ENCODE assay signal across 9 cellular contexts in genomic region chr2:27122791-27123190, GRCh38. TPM values are rescaled to one million over a fixed set of nuclear protein-coding genes. Genes with fewer than 3 reads are reported as not detected.
DNase-seq lines count a peak whose midpoint lies in the region; ATAC-seq, FAIRE-seq and TF ChIP-seq lines count a peak whose summit lies in the region.
"Had no signal": no experiment of that assay in that cellular context is flagged by ENCODE, and none has a peak within 500 bp of the region (broad histone marks: within the 10 kb centered on the region; RNA-seq: fewer than 3 reads in every experiment).

No MANE protein-coding gene starts in this region.

- peak overlapping the region; percentile 87 for H3K4me3 Mint-ChIP-seq in activated naive CD4-positive, alpha-beta T cell treated with anti-CD3 and anti-CD28 coated beads, Interleukin-2, amount 50 U/mL, for 24 hours
- H3K4me3 Mint-ChIP-seq in activated CD8-positive, alpha-beta T cell treated with anti-CD3 and anti-CD28 coated beads, Interleukin-2, amount 10 ng/mL, durations not matched to agents 7 days and 5 days: peak overlapping the region; percentile 77

- TF ChIP-seq CTCF in suprapubic skin (IDR thresholded peaks at IDR 0.05): no peak

- H3K23ac ChIP-seq in mesendoderm (ENCODE audit: low read length): peak overlapping the region; percentile 74

- no peak overlapping the region for H3K4me2 ChIP-seq in mesendoderm (ENCODE audit: low read length)
- H3K4me2 ChIP-seq: BLaER1 had no signal

- peaks cover 2% of the 10 kb centered on the region for H3K4me1 ChIP-seq in mesendoderm (ENCODE audit: control insufficient read depth, low read depth, low read length)
- peaks cover 27% of the 10 kb centered on the region for H3K4me1 ChIP-seq in suprapubic skin

- CTCF ChIA-PET in activated CD8-positive, alpha-beta T cell treated with anti-CD3 and anti-CD28 coated beads, Interleukin-2, amount 10 ng/mL, durations not matched to agents 7 days and 5 days (lab: Charles Lee): interaction anchor here (0.8 to 3.3 kb wide), 6 partner anchors 10 to 180 kb away, joined by 3 to 26 read pairs (median 6); partner anchors contain the start of genes KHK and PREB

- H3K4me3 ChIP-seq in mesendoderm (ENCODE audit: low read length) (no peak overlapping the region), suprapubic skin (peak overlapping the region; percentile 60)
- H3K4me3 ChIP-seq: BLaER1 had no signal

- POLR2A ChIA-PET in activated CD8-positive, alpha-beta T cell treated with anti-CD3 and anti-CD28 coated beads, Interleukin-2, amount 10 ng/mL, durations not matched to agents 7 days and 5 days (lab: Charles Lee): interaction anchor here (3.9 kb wide), 1 partner anchor 10 kb away, joined by 31 read pairs; the partner anchor contains the start of gene PREB

- peaks cover 16% of the 10 kb centered on the region for H3K4me1 Mint-ChIP-seq in activated naive CD4-positive, alpha-beta T cell treated with anti-CD3 and anti-CD28 coated beads, Interleukin-2, amount 50 U/mL, for 24 hours
- H3K4me1 Mint-ChIP-seq in activated CD8-positive, alpha-beta T cell treated with anti-CD3 and anti-CD28 coated beads, Interleukin-2, amount 10 ng/mL, durations not matched to agents 7 days and 5 days (ENCODE audit: low read depth): peaks cover 17% of the 10 kb centered on the region

- H3K79me2 ChIP-seq in mesendoderm (ENCODE audit: control insufficient read depth, insufficient read depth, low read length): no peaks in the 10 kb centered on the region

- H2BK15ac ChIP-seq in mesendoderm (replicated peaks; ENCODE audit: low read depth): no peak overlapping the region

- no peak for DNase-seq in activated naive CD4-positive, alpha-beta T cell treated with anti-CD3 and anti-CD28 coated beads, Interleukin-2, amount 50 U/mL, for 16 hours
- DNase-seq in activated CD8-positive, alpha-beta T cell treated with anti-CD3 and anti-CD28 coated beads, Interleukin-2, amount 10 ng/mL, durations not matched to agents 7 days and 5 days: no peak
- DNase-seq in mesendoderm (no peak), suprapubic skin (ENCODE audit: low spot score in 2 of 2) (no peak), H54 (ENCODE audit: insufficient read length, low spot score) (no peak), HCEC 1CT (no peak)

- H3K9me3 Mint-ChIP-seq in activated naive CD4-positive, alpha-beta T cell treated with anti-CD3 and anti-CD28 coated beads, Interleukin-2, amount 50 U/mL, for 24 hours: no peaks in the 10 kb centered on the region
- H3K9me3 Mint-ChIP-seq in activated CD8-positive, alpha-beta T cell treated with anti-CD3 and anti-CD28 coated beads, Interleukin-2, amount 10 ng/mL, durations not matched to agents 7 days and 5 days (ENCODE audit: insufficient read depth): no peaks in the 10 kb centered on the region

- H3K27ac ChIP-seq in mesendoderm (ENCODE audit: low read depth, low read length): no peak overlapping the region
- H3K27ac ChIP-seq in suprapubic skin: no peak overlapping the region
- H3K27ac ChIP-seq: BLaER1 had no signal

- H3K27ac Mint-ChIP-seq in activated naive CD4-positive, alpha-beta T cell treated with anti-CD3 and anti-CD28 coated beads, Interleukin-2, amount 50 U/mL, for 24 hours: peak overlapping the region; percentile 57
- H3K27ac Mint-ChIP-seq in activated CD8-positive, alpha-beta T cell treated with anti-CD3 and anti-CD28 coated beads, Interleukin-2, amount 10 ng/mL, durations not matched to agents 7 days and 5 days: peak overlapping the region; percentile 71

- H3K9me3 ChIP-seq in suprapubic skin: no peaks in the 10 kb centered on the region
- H3K9me3 ChIP-seq: BLaER1 had no signal

- no peak for ATAC-seq in activated CD8-positive, alpha-beta T cell treated with anti-CD3 and anti-CD28 coated beads, Interleukin-2, amount 10 ng/mL, durations not matched to agents 7 days and 5 days
- no peak for ATAC-seq in GM18511 (IDR thresholded peaks at IDR 0.05; ENCODE audit: unreplicated experiment)

- TF ChIP-seq POLR2A in suprapubic skin (IDR thresholded peaks at IDR 0.05) (no peak), H54 (IDR thresholded peaks at IDR 0.05; ENCODE audit: low read depth, low read length) (no peak)

- no peak overlapping the region for H4K5ac ChIP-seq in mesendoderm (ENCODE audit: low read length)

- H3K27me3 ChIP-seq in mesendoderm (ENCODE audit: insufficient read depth, low read length, poor library complexity): peaks cover 18% of the 10 kb centered on the region
- H3K27me3 ChIP-seq in suprapubic skin: peaks cover 13% of the 10 kb centered on the region

- TF ChIP-seq EP300 in suprapubic skin (IDR thresholded peaks at IDR 0.05): no peak

- H4K8ac ChIP-seq in mesendoderm (ENCODE audit: low read depth, low read length): no peak overlapping the region

- H3K27me3 Mint-ChIP-seq in activated naive CD4-positive, alpha-beta T cell treated with anti-CD3 and anti-CD28 coated beads, Interleukin-2, amount 50 U/mL, for 24 hours: peaks cover 13% of the 10 kb centered on the region
- peaks cover 42% of the 10 kb centered on the region for H3K27me3 Mint-ChIP-seq in activated CD8-positive, alpha-beta T cell treated with anti-CD3 and anti-CD28 coated beads, Interleukin-2, amount 10 ng/mL, durations not matched to agents 7 days and 5 days (ENCODE audit: low read depth)

- H3K79me1 ChIP-seq in mesendoderm (ENCODE audit: low read length): no peaks in the 10 kb centered on the region

- H2BK120ac ChIP-seq in mesendoderm (ENCODE audit: low read depth, low read length): no peak overlapping the region

- no peak overlapping the region for H2AK5ac ChIP-seq in mesendoderm (ENCODE audit: low read length)

- H3K36me3 Mint-ChIP-seq in activated naive CD4-positive, alpha-beta T cell treated with anti-CD3 and anti-CD28 coated beads, Interleukin-2, amount 50 U/mL, for 24 hours: no peaks in the 10 kb centered on the region
- no peaks in the 10 kb centered on the region for H3K36me3 Mint-ChIP-seq in activated CD8-positive, alpha-beta T cell treated with anti-CD3 and anti-CD28 coated beads, Interleukin-2, amount 10 ng/mL, durations not matched to agents 7 days and 5 days (ENCODE audit: low read depth)

- no peak overlapping the region for H3K18ac ChIP-seq in mesendoderm (ENCODE audit: low read length)

- WGBS in mesendoderm (ENCODE audit: extremely low coverage, insufficient coverage, low lambda C conversion rate): no CpG with 5 or more reads among the region's 7 CpGs
- WGBS in suprapubic skin: 89% methylated on average over 7 of the region's 7 CpGs

- no peak overlapping the region for H2BK5ac ChIP-seq in mesendoderm (ENCODE audit: low read length)

- H3K36me3 ChIP-seq in mesendoderm (ENCODE audit: control insufficient read depth, insufficient read depth, low read length): no peaks in the 10 kb centered on the region
- H3K36me3 ChIP-seq in suprapubic skin: no peaks in the 10 kb centered on the region
- H3K36me3 ChIP-seq: BLaER1 had no signal

- H3K9ac ChIP-seq in mesendoderm (ENCODE audit: low read length): no peak overlapping the region
- H3K9ac ChIP-seq: BLaER1 had no signal

- no peak for FAIRE-seq in H54 (lab: Jason Lieb, UNC)

- H3K4ac ChIP-seq in mesendoderm (ENCODE audit: low read depth, low read length): no peak overlapping the region

- H3K56ac ChIP-seq in mesendoderm (ENCODE audit: low read length): no peak overlapping the region

RNA-seq across cellular contexts. Expression of gene ABHD1, which starts 0.8 kb away (rescaled TPM):
- under 1 TPM; 0.23 to 0.45 TPM for total RNA-seq in activated CD8-positive, alpha-beta T cell treated with anti-CD3 and anti-CD28 coated beads, Interleukin-2, amount 10 ng/mL, durations not matched to agents 7 days and 5 days
- 0.03 TPM for polyA plus RNA-seq in mesendoderm (2013, experiment 1 of 2)
- polyA plus RNA-seq in mesendoderm (2013, experiment 2 of 2): 0.04 TPM
- total RNA-seq in suprapubic skin: not detected

RNA-seq across cellular contexts. Expression of gene CGREF1, which starts 3.9 kb away (rescaled TPM):
- under 1 TPM; 0.61 to 0.94 TPM for total RNA-seq in activated CD8-positive, alpha-beta T cell treated with anti-CD3 and anti-CD28 coated beads, Interleukin-2, amount 10 ng/mL, durations not matched to agents 7 days and 5 days
- polyA plus RNA-seq in mesendoderm (2013, experiment 1 of 2): 2.0 TPM
- polyA plus RNA-seq in mesendoderm (2013, experiment 2 of 2): 2.0 TPM
- 1 to 10 TPM; 1.1 to 4.2 (median 2.6) TPM for total RNA-seq in suprapubic skin

RNA-seq across cellular contexts. Expression of gene PREB, which starts 11.6 kb away (rescaled TPM):
- total RNA-seq in activated CD8-positive, alpha-beta T cell treated with anti-CD3 and anti-CD28 coated beads, Interleukin-2, amount 10 ng/mL, durations not matched to agents 7 days and 5 days: 10 to 100 TPM; 66.5 to 72.1 TPM
- polyA plus RNA-seq in mesendoderm (2013, experiment 1 of 2): 33.9 TPM
- polyA plus RNA-seq in mesendoderm (2013, experiment 2 of 2): 34.2 TPM
- total RNA-seq in suprapubic skin: 10 to 100 TPM; 40.0 to 55.3 (median 47.1) TPM

RNA-seq across cellular contexts. Expression of gene PRR30, which starts 16.4 kb away (rescaled TPM):
- not detected for total RNA-seq in activated CD8-positive, alpha-beta T cell treated with anti-CD3 and anti-CD28 coated beads, Interleukin-2, amount 10 ng/mL, durations not matched to agents 7 days and 5 days
- polyA plus RNA-seq in mesendoderm (2013, experiment 1 of 2): not detected
- not detected for polyA plus RNA-seq in mesendoderm (2013, experiment 2 of 2)
- not detected for total RNA-seq in suprapubic skin

RNA-seq across cellular contexts. Expression of gene TCF23, which starts 26.0 kb away (rescaled TPM):
- not detected for total RNA-seq in activated CD8-positive, alpha-beta T cell treated with anti-CD3 and anti-CD28 coated beads, Interleukin-2, amount 10 ng/mL, durations not matched to agents 7 days and 5 days
- polyA plus RNA-seq in mesendoderm (2013, experiment 1 of 2): not detected
- not detected for polyA plus RNA-seq in mesendoderm (2013, experiment 2 of 2)
- under 1 TPM in 1 of 4 donors, not detected in 3; 0.11 TPM for total RNA-seq in suprapubic skin
